Comparison of ENCODE assay signal across 8 cellular contexts in genomic region chr21:44817506-44817880, GRCh38. TPM values are rescaled to one million over a fixed set of nuclear protein-coding genes. Genes with fewer than 3 reads are reported as not detected.
DNase-seq lines count a peak whose midpoint lies in the region; ATAC-seq lines count a peak whose summit lies in the region.

No MANE protein-coding gene starts in this region.

- ATAC-seq in GM18868 (IDR thresholded peaks at IDR 0.05; ENCODE audit: unreplicated experiment) (peak; percentile 71), HG03139 (IDR thresholded peaks at IDR 0.05; ENCODE audit: unreplicated experiment) (peak; percentile 59), left colon (peak; percentile 94)

- no peaks in the 10 kb centered on the region for H3K27me3 Mint-ChIP-seq in activated CD4-positive, alpha-beta T cell treated with anti-CD3 and anti-CD28 coated beads, Interleukin-2, amount 10 ng/mL, durations not matched to agents 24 days and 14 days

- H3K27ac Mint-ChIP-seq in activated CD4-positive, alpha-beta T cell treated with anti-CD3 and anti-CD28 coated beads, Interleukin-2, amount 10 ng/mL, durations not matched to agents 24 days and 14 days: peak overlapping the region; percentile 20

- in situ Hi-C loops in ACHN (cut with HindIII; ENCODE audit: low pct_ligation_motif_present, low pct_unique_long_range_greater_than_20kb, low sequenced_read_pairs): no loop called here

- DNase-seq in ACHN: peak; percentile 82
- peak; percentile 30 for DNase-seq in NCI-H345 treated with DMSO at 0.1 percent for 48 hours (lab: John Stamatoyannopoulos, UW; ENCODE audit: unreplicated experiment)
- DNase-seq in activated CD4-positive, alpha-beta T cell treated with anti-CD3 and anti-CD28 coated beads, Interleukin-2, amount 10 ng/mL, durations not matched to agents 24 days and 14 days: peak; percentile 99
- peak; percentile 90 to 93 for DNase-seq in left colon
- DNase-seq in stimulated activated CD4-positive, alpha-beta T cell treated with anti-CD3 and anti-CD28 coated beads, Interleukin-15, amount 100 ng/mL, for 48 hours (ENCODE audit: low read depth in 2 of 2): peak; percentile 85 to 90

- intact Hi-C loops in activated CD4-positive, alpha-beta T cell treated with anti-CD3 and anti-CD28 coated beads, Interleukin-2, amount 10 ng/mL, durations not matched to agents 24 days and 14 days (cut with micrococcal nuclease): loop anchor here (1.0 to 10.0 kb wide), 5 partner anchors 56 to 1843 kb away; partner anchors contain the start of genes CFAP410, PCBP3, PKNOX1 and PTTG1IP
- intact Hi-C loops in left colon (cut with DNase I, micrococcal nuclease): no loop called here

- H3K27ac ChIP-seq in cingulate gyrus (ENCODE audit: low read depth, low read length): peak overlapping the region; percentile 69

- H3K9me3 Mint-ChIP-seq in activated CD4-positive, alpha-beta T cell treated with anti-CD3 and anti-CD28 coated beads, Interleukin-2, amount 10 ng/mL, durations not matched to agents 24 days and 14 days: peaks cover 8% of the 10 kb centered on the region

- peaks cover 6% of the 10 kb centered on the region for H3K4me1 Mint-ChIP-seq in activated CD4-positive, alpha-beta T cell treated with anti-CD3 and anti-CD28 coated beads, Interleukin-2, amount 10 ng/mL, durations not matched to agents 24 days and 14 days

- peaks cover 3% of the 10 kb centered on the region for H3K36me3 Mint-ChIP-seq in activated CD4-positive, alpha-beta T cell treated with anti-CD3 and anti-CD28 coated beads, Interleukin-2, amount 10 ng/mL, durations not matched to agents 24 days and 14 days (ENCODE audit: low read depth)

- peak overlapping the region; percentile 79 for H3K4me3 Mint-ChIP-seq in activated CD4-positive, alpha-beta T cell treated with anti-CD3 and anti-CD28 coated beads, Interleukin-2, amount 10 ng/mL, durations not matched to agents 24 days and 14 days

RNA-seq across cellular contexts. Expression of gene SUMO3, which starts 0.4 kb away (rescaled TPM):
- total RNA-seq in activated CD4-positive, alpha-beta T cell treated with anti-CD3 and anti-CD28 coated beads, Interleukin-2, amount 10 ng/mL, durations not matched to agents 24 days and 14 days: 90.3 and 90.6 TPM in 2 replicates
- total RNA-seq in left colon: 10 to 100 TPM; 67.3 to 73.2 TPM

RNA-seq across cellular contexts. Expression of gene UBE2G2, which starts 15.9 kb away (rescaled TPM):
- 143 and 148 TPM in 2 replicates for total RNA-seq in activated CD4-positive, alpha-beta T cell treated with anti-CD3 and anti-CD28 coated beads, Interleukin-2, amount 10 ng/mL, durations not matched to agents 24 days and 14 days
- total RNA-seq in left colon: 10 to 100 TPM; 56.7 to 79.4 TPM

RNA-seq across cellular contexts. Expression of gene PTTG1IP, which starts 56.0 kb away (rescaled TPM):
- total RNA-seq in activated CD4-positive, alpha-beta T cell treated with anti-CD3 and anti-CD28 coated beads, Interleukin-2, amount 10 ng/mL, durations not matched to agents 24 days and 14 days: 44.2 and 46.5 TPM in 2 replicates
- total RNA-seq in left colon: 100 to 1,000 TPM; 206 to 380 TPM

Comparison
In these comparisons a context has a peak if more than half of its experiments do, and no peak if none do; other contexts are left out.
1. Peak in every context shown above with its lines: DNase-seq, ATAC-seq and H3K27ac ChIP-seq.
2. DNase-seq: peak in every context shown above with its lines; median percentile 99 in activated CD4-positive, alpha-beta T cell treated with anti-CD3 and anti-CD28 coated beads, Interleukin-2, amount 10 ng/mL, durations not matched to agents 24 days and 14 days; 92 in left colon; 88 in stimulated activated CD4-positive, alpha-beta T cell treated with anti-CD3 and anti-CD28 coated beads, Interleukin-15, amount 100 ng/mL, for 48 hours; 82 in ACHN; 30 in NCI-H345 treated with DMSO at 0.1 percent for 48 hours.